26 cellular contexts compared by ENCODE assay signal in genomic region chr12:120043421-120043820, GRCh38.
"Had no signal": no experiment of that assay in that cellular context is flagged by ENCODE, and none has a peak within 500 bp of the region (broad histone marks: within the 10 kb centered on the region; RNA-seq: fewer than 3 reads in every experiment).

No MANE protein-coding gene starts in this region.

- H3K36me3 Mint-ChIP-seq: natural killer cell had no signal

- H3K27me3 ChIP-seq: ovary, testis, uterus had no signal

- ATAC-seq: activated CD4-positive, alpha-beta T cell treated with anti-CD3 and anti-CD28 coated beads for 36 hours; activated naive CD4-positive, alpha-beta T cell treated with anti-CD3 and anti-CD28 coated beads, Interleukin-2, amount 50 U/mL, for 72 hours; activated T-helper 17 cell treated with anti-CD3 and anti-CD28 coated beads, Interleukin-2, amount 50 U/mL, for 72 hours; natural killer cell; stimulated activated naive B cell treated with anti-CD40 and anti-IgM and Interleukin-4, amounts not matched to agents 10 μg/mL and 1 μg/mL and 100 μg/mL, for 72 hours had no signal

- H3K4me3 ChIP-seq: ovary, prostate gland, testis, uterus had no signal

- H3K9me3 ChIP-seq: ovary, prostate gland, testis, uterus had no signal

- H3K4me1 Mint-ChIP-seq: activated B cell treated with CpG ODN at 0.5 μM for 24 hours had no signal

- DNase-seq: activated B cell treated with CpG ODN at 0.5 μM for 24 hours; activated CD4-positive, alpha-beta T cell treated with anti-CD3 and anti-CD28 coated beads for 36 hours; activated CD4-positive, alpha-beta T cell treated with anti-CD3 and anti-CD28 coated beads, Interleukin-2, amount 50 U/mL, for 4 hours; activated CD8-positive, alpha-beta memory T cell treated with anti-CD3 and anti-CD28 coated beads for 24 hours; activated CD8-positive, alpha-beta memory T cell treated with anti-CD3 and anti-CD28 coated beads, Interleukin-2, amount 50 U/mL, for 4 hours; activated T-cell treated with anti-CD3 and anti-CD28 coated beads, Interleukin-2, amount 50 U/mL, for 24 hours; aorta; caudate nucleus; effector CD4-positive, alpha-beta T cell; erythroblast; foreskin melanocyte; immature natural killer cell; kidney glomerular epithelial cell; midbrain; natural killer cell; ovary; stimulated activated CD4-positive, alpha-beta T cell treated with anti-CD3 and anti-CD28 coated beads, Interleukin-2, amount 100 ng/mL, for 48 hours; stimulated activated CD8-positive, alpha-beta memory T cell treated with anti-CD3 and anti-CD28 coated beads, Interleukin-4, amount 100 ng/mL, for 48 hours; stimulated activated naive B cell treated with anti-CD40 and anti-IgM and Interleukin-4, amounts not matched to agents 10 μg/mL and 1 μg/mL and 100 μg/mL, for 72 hours; testis; uterus had no signal

- H3K27ac ChIP-seq: ovary, prostate gland, testis, uterus had no signal

- H3K9me3 Mint-ChIP-seq: activated B cell treated with CpG ODN at 0.5 μM for 24 hours; activated naive CD4-positive, alpha-beta T cell treated with anti-CD3 and anti-CD28 coated beads, Interleukin-2, amount 50 U/mL, for 72 hours; activated T-helper 17 cell treated with anti-CD3 and anti-CD28 coated beads, Interleukin-2, amount 50 U/mL, for 72 hours; dendritic cell treated with granulocyte-macrophage colony-stimulating factor and Interleukin-4, amounts not matched to agents 40 ng/mL and 50 ng/mL, for 4 days; immature natural killer cell; natural killer cell had no signal

- H3K27me3 Mint-ChIP-seq: activated B cell treated with CpG ODN at 0.5 μM for 24 hours; activated CD4-positive, alpha-beta T cell treated with anti-CD3 and anti-CD28 coated beads for 36 hours; activated T-cell treated with anti-CD3 and anti-CD28 coated beads, Interleukin-2, amount 50 U/mL, for 24 hours; activated T-helper 17 cell treated with anti-CD3 and anti-CD28 coated beads, Interleukin-2, amount 50 U/mL, for 72 hours; stimulated activated naive B cell treated with anti-CD40 and anti-IgM and Interleukin-4, amounts not matched to agents 10 μg/mL and 1 μg/mL and 100 μg/mL, for 72 hours had no signal

- H3K36me3 ChIP-seq: ovary, prostate gland, uterus had no signal

- H3K4me1 ChIP-seq: prostate gland, testis, uterus had no signal

- H3K27ac Mint-ChIP-seq: activated B cell treated with CpG ODN at 0.5 μM for 24 hours; activated CD4-positive, alpha-beta T cell treated with anti-CD3 and anti-CD28 coated beads for 36 hours; activated naive CD4-positive, alpha-beta T cell treated with anti-CD3 and anti-CD28 coated beads, Interleukin-2, amount 50 U/mL, for 72 hours; activated T-cell treated with anti-CD3 and anti-CD28 coated beads, Interleukin-2, amount 50 U/mL, for 24 hours; activated T-helper 17 cell treated with anti-CD3 and anti-CD28 coated beads, Interleukin-2, amount 50 U/mL, for 72 hours; dendritic cell treated with granulocyte-macrophage colony-stimulating factor and Interleukin-4, amounts not matched to agents 40 ng/mL and 50 ng/mL, for 4 days; immature natural killer cell; natural killer cell; stimulated activated naive B cell treated with anti-CD40 and anti-IgM and Interleukin-4, amounts not matched to agents 10 μg/mL and 1 μg/mL and 100 μg/mL, for 72 hours had no signal

- H3K4me3 Mint-ChIP-seq: activated B cell treated with CpG ODN at 0.5 μM for 24 hours; activated CD4-positive, alpha-beta T cell treated with anti-CD3 and anti-CD28 coated beads for 36 hours; activated T-cell treated with anti-CD3 and anti-CD28 coated beads, Interleukin-2, amount 50 U/mL, for 24 hours; activated T-helper 17 cell treated with anti-CD3 and anti-CD28 coated beads, Interleukin-2, amount 50 U/mL, for 72 hours; brain; dendritic cell treated with granulocyte-macrophage colony-stimulating factor and Interleukin-4, amounts not matched to agents 40 ng/mL and 50 ng/mL, for 4 days; immature natural killer cell; natural killer cell; stimulated activated naive B cell treated with anti-CD40 and anti-IgM and Interleukin-4, amounts not matched to agents 10 μg/mL and 1 μg/mL and 100 μg/mL, for 72 hours had no signal
